11 cellular contexts compared by ENCODE assay signal in the genomic region with DNA sequence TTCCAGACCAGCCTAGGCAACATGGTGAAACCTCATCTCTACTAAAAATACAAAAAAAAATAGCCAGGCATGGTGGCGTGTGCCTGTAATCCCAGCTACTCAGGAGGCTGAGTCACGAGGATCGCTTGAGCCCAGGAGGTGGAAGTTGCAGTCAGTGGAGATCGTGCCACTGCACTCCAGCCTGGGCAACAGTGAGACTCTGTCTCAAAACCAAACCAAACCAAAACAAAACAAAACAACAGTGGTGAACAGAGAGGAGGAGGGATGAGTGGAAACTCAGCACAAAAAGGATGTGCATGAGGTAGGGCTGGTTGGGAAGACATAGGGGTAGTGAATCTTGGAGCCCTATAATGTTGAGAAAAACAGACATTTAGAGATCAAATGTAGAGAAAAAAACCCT. TPM values are rescaled to one million over a fixed set of nuclear protein-coding genes. Genes with fewer than 3 reads are reported as not detected.
A peak's percentile ranks its signal among the peaks of the same experiment; 100 is the strongest.
DNase-seq lines count a peak whose midpoint lies in the region; ATAC-seq and TF ChIP-seq lines count a peak whose summit lies in the region.
"Not testable (repeated sequence)": the region's sequence is repeated elsewhere in the genome, so short reads cannot be mapped to it uniquely, and the experiment has no call there.
"Had no signal": no experiment of that assay in that cellular context is flagged by ENCODE, and none has a peak within 500 bp of the region (broad histone marks: within the 10 kb centered on the region; RNA-seq: fewer than 3 reads in every experiment).

No MANE protein-coding gene starts in this region.

- peak overlapping the region; percentile 70 for H3K27ac Mint-ChIP-seq in activated T-helper 1 cell treated with anti-CD3 and anti-CD28 coated beads, Interleukin-12 subunit alpha, Interleukin-12 subunit beta, Interleukin-2, Interleukin-4 antibody, amounts not matched to agents 30 ng/mL and 10 ng/mL and 1 ng/mL, durations not matched to agents 14 hours and 24 hours and 36 hours
- H3K27ac Mint-ChIP-seq in natural killer cell treated with Interleukin-12 subunit alpha and Interleukin-12 subunit beta and Interleukin-15 and Interleukin-18, amount 100 ng/mL, for 72 hours: peak overlapping the region; percentile 56 to 57

- not testable (repeated sequence) for H3K79me2 ChIP-seq in GM23248 (ENCODE audit: insufficient read depth)

- not testable (repeated sequence) for H3K9me3 ChIP-seq in GM23248 (ENCODE audit: low read depth); MG63; SJCRH30 (replicated peaks)

- 39 to 45% methylated on average over 4 of the region's 4 CpGs for WGBS in GM23248 (ENCODE audit: low coverage in 1 of 2, low lambda C conversion rate in 2 of 2, missing lambda C conversion rate in 2 of 2), 2 experiments

- H3K27me3 ChIP-seq in GM23248 (replicated peaks; ENCODE audit: insufficient read depth); MG63; SJCRH30; brain microvascular endothelial cell (replicated peaks): not testable (repeated sequence)

- peaks cover 52% of the 10 kb centered on the region for H3K4me1 Mint-ChIP-seq in activated T-helper 1 cell treated with anti-CD3 and anti-CD28 coated beads, Interleukin-12 subunit alpha, Interleukin-12 subunit beta, Interleukin-2, Interleukin-4 antibody, amounts not matched to agents 30 ng/mL and 10 ng/mL and 1 ng/mL, durations not matched to agents 14 hours and 24 hours and 36 hours (ENCODE audit: low read depth)
- peaks cover 32 to 54% of the 10 kb centered on the region in 2 donors for H3K4me1 Mint-ChIP-seq in natural killer cell treated with Interleukin-12 subunit alpha and Interleukin-12 subunit beta and Interleukin-15 and Interleukin-18, amount 100 ng/mL, for 72 hours (ENCODE audit: low read depth in 2 of 2)

- H3K9ac ChIP-seq in GM23248: peak overlapping the region; percentile 68

- H3K36me3 ChIP-seq in GM23248 (ENCODE audit: low read depth); MG63; SJCRH30; brain microvascular endothelial cell (replicated peaks): not testable (repeated sequence)

- DNase-seq in ACHN: peak; percentile 28
- peak; percentile 60 for DNase-seq in GM23248
- DNase-seq in MG63: peak; percentile 92
- not testable (repeated sequence) for DNase-seq in SJCRH30; activated T-helper 1 cell treated with anti-CD3 and anti-CD28 coated beads, Interleukin-12 subunit alpha, Interleukin-12 subunit beta, Interleukin-2, Interleukin-4 antibody, amounts not matched to agents 30 ng/mL and 10 ng/mL and 1 ng/mL, durations not matched to agents 14 hours and 24 hours and 36 hours (ENCODE audit: low spot score); natural killer cell treated with Interleukin-12 subunit alpha and Interleukin-12 subunit beta and Interleukin-15 and Interleukin-18, amount 100 ng/mL, for 72 hours (ENCODE audit: low spot score)
- peak; percentile 33 for DNase-seq in brain microvascular endothelial cell
- peak; percentile 75 for DNase-seq in fibroblast of mammary gland (ENCODE audit: low read depth)

- not testable (repeated sequence) for H4K20me1 ChIP-seq in GM23248 (ENCODE audit: insufficient read depth)

- H3K27ac ChIP-seq in GM23248: peak overlapping the region; percentile 94
- peak overlapping the region; percentile 92 for H3K27ac ChIP-seq in SJCRH30
- H3K27ac ChIP-seq in brain microvascular endothelial cell: peak overlapping the region; percentile 81

- intact Hi-C loops in activated T-helper 1 cell treated with anti-CD3 and anti-CD28 coated beads, Interleukin-12 subunit alpha, Interleukin-12 subunit beta, Interleukin-2, Interleukin-4 antibody, amounts not matched to agents 30 ng/mL and 10 ng/mL and 1 ng/mL, durations not matched to agents 14 hours and 24 hours and 36 hours (cut with micrococcal nuclease): loop anchor here (2.0 to 5.0 kb wide), 3 partner anchors 24 to 62 kb away; a partner anchor contains a TSS

- H3K27me3 Mint-ChIP-seq in activated T-helper 1 cell treated with anti-CD3 and anti-CD28 coated beads, Interleukin-12 subunit alpha, Interleukin-12 subunit beta, Interleukin-2, Interleukin-4 antibody, amounts not matched to agents 30 ng/mL and 10 ng/mL and 1 ng/mL, durations not matched to agents 14 hours and 24 hours and 36 hours (ENCODE audit: insufficient read depth); natural killer cell treated with Interleukin-12 subunit alpha and Interleukin-12 subunit beta and Interleukin-15 and Interleukin-18, amount 100 ng/mL, for 72 hours: not testable (repeated sequence)

- H3F3A ChIP-seq in GM23248 (ENCODE audit: insufficient read depth): peaks cover 55% of the 10 kb centered on the region

- not testable (repeated sequence) for H3K4me3 ChIP-seq in GM23248; MG63; SJCRH30; brain microvascular endothelial cell (ENCODE audit: low read depth, low read length); fibroblast of mammary gland (ENCODE audit: control insufficient read depth, low read depth, low read length)

- H3K4me2 ChIP-seq in GM23248 (ENCODE audit: unreplicated experiment): peak overlapping the region; percentile 75

- in situ Hi-C loops in ACHN (cut with HindIII; ENCODE audit: low pct_ligation_motif_present, low pct_unique_long_range_greater_than_20kb, low sequenced_read_pairs); GM23248 (cut with MboI); brain microvascular endothelial cell (cut with HindIII; ENCODE audit: low pct_ligation_motif_present, low sequenced_read_pairs): not testable (repeated sequence)

- H3K9me2 ChIP-seq in GM23248 (ENCODE audit: insufficient read depth): not testable (repeated sequence)

- not testable (repeated sequence) for H3K4me3 Mint-ChIP-seq in activated T-helper 1 cell treated with anti-CD3 and anti-CD28 coated beads, Interleukin-12 subunit alpha, Interleukin-12 subunit beta, Interleukin-2, Interleukin-4 antibody, amounts not matched to agents 30 ng/mL and 10 ng/mL and 1 ng/mL, durations not matched to agents 14 hours and 24 hours and 36 hours
- peak overlapping the region; percentile 54 for H3K4me3 Mint-ChIP-seq in natural killer cell treated with Interleukin-12 subunit alpha and Interleukin-12 subunit beta and Interleukin-15 and Interleukin-18, amount 100 ng/mL, for 72 hours

- H3K9me3 Mint-ChIP-seq in activated T-helper 1 cell treated with anti-CD3 and anti-CD28 coated beads, Interleukin-12 subunit alpha, Interleukin-12 subunit beta, Interleukin-2, Interleukin-4 antibody, amounts not matched to agents 30 ng/mL and 10 ng/mL and 1 ng/mL, durations not matched to agents 14 hours and 24 hours and 36 hours; natural killer cell treated with Interleukin-12 subunit alpha and Interleukin-12 subunit beta and Interleukin-15 and Interleukin-18, amount 100 ng/mL, for 72 hours: not testable (repeated sequence)

- H3K36me3 Mint-ChIP-seq in activated T-helper 1 cell treated with anti-CD3 and anti-CD28 coated beads, Interleukin-12 subunit alpha, Interleukin-12 subunit beta, Interleukin-2, Interleukin-4 antibody, amounts not matched to agents 30 ng/mL and 10 ng/mL and 1 ng/mL, durations not matched to agents 14 hours and 24 hours and 36 hours (ENCODE audit: low read depth); natural killer cell treated with Interleukin-12 subunit alpha and Interleukin-12 subunit beta and Interleukin-15 and Interleukin-18, amount 100 ng/mL, for 72 hours: not testable (repeated sequence)

- 0 out of 2 replicates have a peak overlapping the region, but pooled peaks have one; percentile 2 for H2AFZ ChIP-seq in GM23248

- ATAC-seq in natural killer cell treated with Interleukin-12 subunit alpha and Interleukin-12 subunit beta and Interleukin-15 and Interleukin-18, amount 100 ng/mL, for 72 hours: not testable (repeated sequence)

- TF ChIP-seq CTCF in brain microvascular endothelial cell (IDR thresholded peaks at IDR 0.05; ENCODE audit: low read depth, low read length, missing control alignments); fibroblast of mammary gland (conservative IDR thresholded peaks at IDR 0.05; ENCODE audit: control insufficient read depth, insufficient read depth, low read depth, low read length): not testable (repeated sequence)

- H3K4me1 ChIP-seq in GM23248 (ENCODE audit: insufficient read depth) (peaks cover 51% of the 10 kb centered on the region), SJCRH30 (peaks cover 44% of the 10 kb centered on the region)

RNA-seq across cellular contexts. Expression of a gene that starts 48.5 kb away (rescaled TPM):
- total RNA-seq in GM23248 (2014; rRNA removed; shearing (Covaris generic)): not detected in 2 replicates
- not detected in 2 replicates for polyA plus RNA-seq in GM23248 (2016; fragmentation: Nextera tagmentation; extraction: Ambion mirVana)
- total RNA-seq in MG63 (2014; rRNA removed; shearing (Covaris generic); ENCODE audit: low replicate concordance): not detected in 2 replicates
- total RNA-seq in SJCRH30 (2014; rRNA removed; shearing (Covaris generic)): not detected in 2 replicates
- total RNA-seq in activated T-helper 1 cell treated with anti-CD3 and anti-CD28 coated beads, Interleukin-12 subunit alpha, Interleukin-12 subunit beta, Interleukin-2, Interleukin-4 antibody, amounts not matched to agents 30 ng/mL and 10 ng/mL and 1 ng/mL, durations not matched to agents 14 hours and 24 hours and 36 hours: not detected in 2 replicates
- not detected for total RNA-seq in natural killer cell treated with Interleukin-12 subunit alpha and Interleukin-12 subunit beta and Interleukin-15 and Interleukin-18, amount 100 ng/mL, for 72 hours
- total RNA-seq: CD4-positive, CD25-positive, alpha-beta regulatory T cell; HT-29; Right ventricle myocardium superior had no signal
- polyA plus RNA-seq: CD4-positive, CD25-positive, alpha-beta regulatory T cell had no signal

RNA-seq across cellular contexts. Expression of a gene that starts 52.3 kb away (rescaled TPM):
- not detected in 2 replicates for total RNA-seq in GM23248 (2014; rRNA removed; shearing (Covaris generic))
- not detected in 2 replicates for polyA plus RNA-seq in GM23248 (2016; fragmentation: Nextera tagmentation; extraction: Ambion mirVana)
- total RNA-seq in MG63 (2014; rRNA removed; shearing (Covaris generic); ENCODE audit: low replicate concordance): not detected in 2 replicates
- total RNA-seq in SJCRH30 (2014; rRNA removed; shearing (Covaris generic)): not detected in 2 replicates
- 48.7 and 51.9 TPM in 2 replicates for total RNA-seq in activated T-helper 1 cell treated with anti-CD3 and anti-CD28 coated beads, Interleukin-12 subunit alpha, Interleukin-12 subunit beta, Interleukin-2, Interleukin-4 antibody, amounts not matched to agents 30 ng/mL and 10 ng/mL and 1 ng/mL, durations not matched to agents 14 hours and 24 hours and 36 hours
- total RNA-seq in natural killer cell treated with Interleukin-12 subunit alpha and Interleukin-12 subunit beta and Interleukin-15 and Interleukin-18, amount 100 ng/mL, for 72 hours: 10 to 100 TPM; 40.9 to 44.9 TPM

Comparison
In these comparisons a context has a peak if more than half of its experiments do, and no peak if none do; other contexts are left out.
1. RNA of a gene that starts 52.3 kb away (total RNA-seq): 48.7 to 51.9 TPM in activated T-helper 1 cell treated with anti-CD3 and anti-CD28 coated beads, Interleukin-12 subunit alpha, Interleukin-12 subunit beta, Interleukin-2, Interleukin-4 antibody, amounts not matched to agents 30 ng/mL and 10 ng/mL and 1 ng/mL, durations not matched to agents 14 hours and 24 hours and 36 hours and 40.9 to 44.9 TPM in natural killer cell treated with Interleukin-12 subunit alpha and Interleukin-12 subunit beta and Interleukin-15 and Interleukin-18, amount 100 ng/mL, for 72 hours; not detected in GM23248, not detected in MG63 and not detected in SJCRH30; every median in the first group is over 10 times any median in the second.
2. Peak in every context shown above with its lines, with median percentiles within 50 percentile points of each other: H3K27ac ChIP-seq.